19 cellular contexts compared by ENCODE assay signal in the genomic region with DNA sequence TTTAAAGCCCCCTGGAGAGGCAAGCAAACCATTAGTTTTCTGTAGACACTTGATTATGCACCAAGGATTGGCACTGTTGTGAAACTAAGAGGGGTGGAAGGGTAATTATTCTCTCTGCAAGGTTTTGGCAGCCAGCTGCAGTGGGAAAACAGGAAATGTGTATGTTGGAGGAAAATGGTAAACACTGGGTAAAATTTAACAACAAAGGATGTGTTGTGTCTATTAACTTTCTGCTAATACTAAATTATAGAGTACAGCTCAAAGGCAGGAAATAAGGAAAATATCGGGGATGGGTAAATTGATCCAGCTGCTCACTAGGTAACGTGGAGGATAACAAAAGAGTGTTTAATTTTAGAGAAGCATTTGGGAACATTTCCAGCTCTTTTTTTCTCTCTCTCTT. TPM values are rescaled to one million over a fixed set of nuclear protein-coding genes. Genes with fewer than 3 reads are reported as not detected.
DNase-seq lines count a peak whose midpoint lies in the region; ATAC-seq and TF ChIP-seq lines count a peak whose summit lies in the region.
"Had no signal": no experiment of that assay in that cellular context is flagged by ENCODE, and none has a peak within 500 bp of the region (broad histone marks: within the 10 kb centered on the region; RNA-seq: fewer than 3 reads in every experiment).

No MANE protein-coding gene starts in this region.

- H3K4me3 ChIP-seq in A673 (ENCODE audit: low read depth, low read length, poor library complexity, severe bottlenecking) (no peak overlapping the region), fibroblast of pulmonary artery (replicated peaks; ENCODE audit: low read depth, low read length) (no peak overlapping the region)
- H3K4me3 ChIP-seq: gastroesophageal sphincter, neural progenitor cell had no signal

- no TSS peak for BruUV-seq in A673 (replicated peaks; lab: Mats Ljungman, UMichigan)

- no peak for ATAC-seq in foreskin keratinocyte
- ATAC-seq: activated naive CD8-positive, alpha-beta T cell treated with anti-CD3 and anti-CD28 coated beads, Interleukin-2, amount 50 U/mL, for 24 hours; gastroesophageal sphincter; right cardiac atrium had no signal

- H3K36me3 ChIP-seq in A673 (ENCODE audit: insufficient read depth, low read length, poor library complexity, severe bottlenecking): no peaks in the 10 kb centered on the region
- H3K36me3 ChIP-seq: neural progenitor cell had no signal

- H3K27ac ChIP-seq in A673 (ENCODE audit: low read depth, low read length, poor library complexity, severe bottlenecking): peak overlapping the region; percentile 38
- no peak overlapping the region for H3K27ac ChIP-seq in foreskin keratinocyte
- H3K27ac ChIP-seq: neural progenitor cell had no signal

- H3K4me1 ChIP-seq in A673 (ENCODE audit: insufficient read depth, low read length, poor library complexity, severe bottlenecking) (peaks cover 21% of the 10 kb centered on the region), foreskin keratinocyte (no peaks in the 10 kb centered on the region)
- H3K4me1 ChIP-seq: neural progenitor cell had no signal

- H3K9me3 ChIP-seq in A673 (ENCODE audit: low read depth, low read length, poor library complexity, severe bottlenecking): no peaks in the 10 kb centered on the region
- H3K9me3 ChIP-seq: gastroesophageal sphincter had no signal

- POLR2A ChIA-PET in A673 (lab: Charles Lee; ENCODE audit: low non-redundant PET): interaction anchor here (0.5 kb wide), 1 partner anchor 12 kb away, joined by 3 read pairs; no protein-coding TSS in a partner anchor

- DNase-seq in A673 (ENCODE audit: low spot score) (peak; percentile 83), NCI-H1417 (lab: John Stamatoyannopoulos, UW) (peak in 2 of 3 experiments; percentile 71 to 95), NCI-H748 treated with DMSO at 0.1 percent for 48 hours (lab: John Stamatoyannopoulos, UW) (peak; percentile 87), fibroblast of pulmonary artery (ENCODE audit: low read depth) (peak; percentile 24), SIG-M5 (lab: John Stamatoyannopoulos, UW) (no peak), GOT3 (lab: John Stamatoyannopoulos, UW) (no peak), NCI-H2171 (lab: John Stamatoyannopoulos, UW) (no peak), foreskin keratinocyte (no peak)
- DNase-seq: activated CD4-positive, alpha-beta T cell treated with anti-CD3 and anti-CD28 coated beads, Interleukin-2, amount 50 U/mL, for 48 hours; activated naive CD8-positive, alpha-beta T cell treated with anti-CD3 and anti-CD28 coated beads, Interleukin-2, amount 50 U/mL, for 24 hours; activated T-cell treated with anti-CD3 and anti-CD28 coated beads, Interleukin-2, amount 50 U/mL, for 48 hours; endodermal cell; immature natural killer cell; Kasumi-1; mesendoderm; right cardiac atrium; stimulated activated CD4-positive, alpha-beta T cell treated with anti-CD3 and anti-CD28 coated beads, Interleukin-1b, Interleukin-23, amount 100 ng/mL, for 48 hours had no signal

- intact Hi-C loops in A673 (cut with micrococcal nuclease; ENCODE audit: unreplicated experiment): no loop called here

- H3K27me3 ChIP-seq in A673 (replicated peaks; ENCODE audit: insufficient read depth, low read depth, low read length, poor library complexity): no peaks in the 10 kb centered on the region
- no peaks in the 10 kb centered on the region for H3K27me3 ChIP-seq in foreskin keratinocyte
- H3K27me3 ChIP-seq: gastroesophageal sphincter, neural progenitor cell had no signal

- no peak for TF ChIP-seq CTCF in A673 (conservative IDR thresholded peaks at IDR 0.05; ENCODE audit: low read depth, low read length)
- no peak for TF ChIP-seq CTCF in fibroblast of pulmonary artery (IDR thresholded peaks at IDR 0.05; ENCODE audit: low read length, missing control alignments)
- TF ChIP-seq CTCF in foreskin keratinocyte (conservative IDR thresholded peaks at IDR 0.05): no peak

- CTCF ChIA-PET in A673 (lab: Charles Lee): no interaction called here

RNA-seq across cellular contexts. Expression of a gene that starts 41.5 kb away (rescaled TPM):
- total RNA-seq in A673 (2021) (15.8 and 18.0 TPM in 2 replicates), foreskin keratinocyte (16.0 and 16.3 TPM in 2 replicates)
- 8.4 and 9.5 TPM in 2 replicates for polyA plus RNA-seq in foreskin keratinocyte

Comparison
In these comparisons a context has a peak if more than half of its experiments do, and no peak if none do; other contexts are left out.
1. DNase-seq: peak in A673 (single experiment), NCI-H1417 (2 of 3), NCI-H748 treated with DMSO at 0.1 percent for 48 hours (single experiment) and fibroblast of pulmonary artery (single experiment); none in SIG-M5 (single experiment), GOT3 (single experiment), NCI-H2171 (single experiment) and foreskin keratinocyte (0 of 2).